ENCODE assay signal across 8 cellular contexts in genomic region chr21:37074546-37074945, GRCh38. TPM values are rescaled to one million over a fixed set of nuclear protein-coding genes. Genes with fewer than 3 reads are reported as not detected.
A peak's percentile ranks its signal among the peaks of the same experiment; 100 is the strongest.
DNase-seq lines count a peak whose midpoint lies in the region; TF ChIP-seq lines count a peak whose summit lies in the region.

No MANE protein-coding gene starts in this region.

- intact Hi-C loops in OCI-LY7 (cut with micrococcal nuclease; ENCODE audit: unreplicated experiment) = loop anchor here (5.0 kb wide), 1 partner anchor 82 kb away; no protein-coding TSS in a partner anchor

- in situ Hi-C loops in GM23248 (cut with MboI) = no loop called here

- POLR2A ChIA-PET in OCI-LY7 (lab: Charles Lee) = interaction anchor here (0.6 to 1.7 kb wide), 4 partner anchors 8 to 51 kb away, joined by 3 to 4 read pairs (median 3); no protein-coding TSS in a partner anchor

- TF ChIP-seq CTCF in OCI-LY7 (conservative IDR thresholded peaks at IDR 0.05; ENCODE audit: low read length) = no peak
- TF ChIP-seq CTCF in epithelial cell of proximal tubule (conservative IDR thresholded peaks at IDR 0.05; ENCODE audit: low read depth, low read length) = no peak

- H3K9me3 ChIP-seq in GM23248 (ENCODE audit: low read depth) = no peaks in the 10 kb centered on the region
- H3K9me3 ChIP-seq in OCI-LY7 (ENCODE audit: low read length) = peaks cover 5% of the 10 kb centered on the region; the same call in 1 of the 2 replicates

- H3K9me2 ChIP-seq in GM23248 (ENCODE audit: insufficient read depth) (no peaks in the 10 kb centered on the region), OCI-LY7 (ENCODE audit: insufficient read depth, low read length) (no peaks in the 10 kb centered on the region)

- DNase-seq in GM23248 (peak; percentile 38), OCI-LY7 (ENCODE audit: low spot score) (no peak), epithelial cell of proximal tubule (ENCODE audit: low read depth) (no peak), NCI-H748 (lab: John Stamatoyannopoulos, UW; ENCODE audit: unreplicated experiment) (no peak), SW 1271 (lab: John Stamatoyannopoulos, UW) (no peak)
- DNase-seq in stimulated activated CD4-positive, alpha-beta T cell treated with anti-CD3 and anti-CD28 coated beads, Interleukin-12 subunit alpha, Interleukin-12 subunit beta, amount 100 ng/mL, for 4 hours = no peak
- no peak for DNase-seq in effector CD8-positive, alpha-beta T cell (lab: John Stamatoyannopoulos, UW)

- H3K27me3 ChIP-seq in GM23248 (replicated peaks; ENCODE audit: insufficient read depth) (no peaks in the 10 kb centered on the region), rectal smooth muscle tissue (ENCODE audit: control insufficient read depth, insufficient read depth, low read length) (no peaks in the 10 kb centered on the region)

- H3F3A ChIP-seq in GM23248 (ENCODE audit: insufficient read depth) = peaks cover 19% of the 10 kb centered on the region; the same call in 1 of the 2 replicates

- H3K36me3 ChIP-seq in GM23248 (ENCODE audit: low read depth) (peaks cover 3% of the 10 kb centered on the region; the same call in 1 of the 2 replicates), OCI-LY7 (ENCODE audit: insufficient read depth, low read length) (no peaks in the 10 kb centered on the region), rectal smooth muscle tissue (ENCODE audit: control insufficient read depth, insufficient read depth, low read length) (no peaks in the 10 kb centered on the region)

- peak overlapping the region; percentile 97 for H3K27ac ChIP-seq in GM23248
- no peak overlapping the region for H3K27ac ChIP-seq in OCI-LY7 (ENCODE audit: low read depth, low read length, poor library complexity, severe bottlenecking)
- H3K27ac ChIP-seq in rectal smooth muscle tissue (ENCODE audit: low read depth, low read length) = no peak overlapping the region

- CTCF ChIA-PET in OCI-LY7 (lab: Charles Lee; ENCODE audit: unreplicated experiment) = no interaction called here

- no TSS peak for BruUV-seq in OCI-LY7 (replicated peaks; lab: Mats Ljungman, UMichigan)

- peak overlapping the region; percentile 82 for H3K4me2 ChIP-seq in GM23248 (ENCODE audit: unreplicated experiment)
- H3K4me2 ChIP-seq in OCI-LY7 (ENCODE audit: low read length) = peak overlapping the region; percentile 94

- H3K4me1 ChIP-seq in GM23248 (ENCODE audit: insufficient read depth) (peaks cover 24% of the 10 kb centered on the region), OCI-LY7 (ENCODE audit: insufficient read depth, low read length, poor library complexity, severe bottlenecking) (peaks cover 42% of the 10 kb centered on the region), rectal smooth muscle tissue (ENCODE audit: control insufficient read depth, insufficient read depth, low read length) (peaks cover 16% of the 10 kb centered on the region)

- H4K20me1 ChIP-seq in GM23248 (ENCODE audit: insufficient read depth) (peaks cover 9% of the 10 kb centered on the region; the same call in 1 of the 2 replicates), OCI-LY7 (ENCODE audit: insufficient read depth, low read length) (peaks cover 21% of the 10 kb centered on the region)

- H3K9ac ChIP-seq in GM23248 = peak overlapping the region; percentile 99
- H3K9ac ChIP-seq in rectal smooth muscle tissue (ENCODE audit: low read length) = peak overlapping the region; percentile 89

- peak overlapping the region; percentile 95 for H3K4me3 ChIP-seq in GM23248
- peak overlapping the region; percentile 80 for H3K4me3 ChIP-seq in OCI-LY7 (ENCODE audit: low read depth, low read length, poor library complexity, severe bottlenecking)
- H3K4me3 ChIP-seq in epithelial cell of proximal tubule (ENCODE audit: low read depth, low read length) = peak overlapping the region; percentile 90
- peak overlapping the region; percentile 99 for H3K4me3 ChIP-seq in rectal smooth muscle tissue (ENCODE audit: low read length)

- 9 to 10% methylated on average over 9 of the region's 9 CpGs for WGBS in GM23248 (ENCODE audit: low coverage in 1 of 2, low lambda C conversion rate in 2 of 2, missing lambda C conversion rate in 2 of 2), 2 experiments

- H2AFZ ChIP-seq in GM23248 = peak overlapping the region; percentile 77
- H2AFZ ChIP-seq in OCI-LY7 (ENCODE audit: low read length) = no peak overlapping the region

- H3K79me2 ChIP-seq in GM23248 (ENCODE audit: insufficient read depth) (peaks cover 87% of the 10 kb centered on the region), OCI-LY7 (ENCODE audit: insufficient read depth, low read depth, low read length) (peaks cover 64% of the 10 kb centered on the region)

RNA-seq across cellular contexts. Expression of gene TTC3, which starts 1.5 kb away (rescaled TPM):
- total RNA-seq in GM23248 (2014; rRNA removed; shearing (Covaris generic)) = 204 and 244 TPM in 2 replicates
- 206 and 216 TPM in 2 replicates for polyA plus RNA-seq in GM23248 (2016; fragmentation: Nextera tagmentation; extraction: Ambion mirVana)
- total RNA-seq in OCI-LY7 (2014; rRNA removed; shearing (Covaris generic)) = 73.5 and 92.1 TPM in 2 replicates
- 86.4 and 90.0 TPM in 2 replicates for total RNA-seq in OCI-LY7 (2022)
- 64.2 and 74.1 TPM in 2 replicates for total RNA-seq in epithelial cell of proximal tubule

RNA-seq across cellular contexts. Expression of gene PIGP, which starts 1.7 kb away (rescaled TPM):
- total RNA-seq in GM23248 (2014; rRNA removed; shearing (Covaris generic)) = 15.1 and 19.0 TPM in 2 replicates
- 59.9 and 66.9 TPM in 2 replicates for polyA plus RNA-seq in GM23248 (2016; fragmentation: Nextera tagmentation; extraction: Ambion mirVana)
- total RNA-seq in OCI-LY7 (2014; rRNA removed; shearing (Covaris generic)) = 3.7 and 7.4 TPM in 2 replicates
- total RNA-seq in OCI-LY7 (2022) (35.4 and 38.8 TPM in 2 replicates), epithelial cell of proximal tubule (7.7 and 13.5 TPM in 2 replicates)
